In genomic region chr7:129952164-129952652, GRCh38 we compare ENCODE assay signal across 8 cellular contexts. TPM values are rescaled to one million over a fixed set of nuclear protein-coding genes. Genes with fewer than 3 reads are reported as not detected.
DNase-seq lines count a peak whose midpoint lies in the region; ATAC-seq and TF ChIP-seq lines count a peak whose summit lies in the region.

No MANE protein-coding gene starts in this region.

- 1% methylated on average over 28 to 37 of the region's 40 CpGs for WGBS in tibial nerve, 2 donors

- H3K27me3 Mint-ChIP-seq in activated CD4-positive, alpha-beta T cell treated with anti-CD3 and anti-CD28 coated beads, Interleukin-2, amount 10 ng/mL, durations not matched to agents 7 days and 5 days: no peaks in the 10 kb centered on the region

- H3K27me3 ChIP-seq in HUES6 (ENCODE audit: control insufficient read depth, insufficient read depth, low read length): no peaks in the 10 kb centered on the region
- H3K27me3 ChIP-seq in muscle layer of colon (ENCODE audit: control insufficient read depth in 1 of 2, insufficient read depth in 2 of 2, low read length in 2 of 2): no peaks in the 10 kb centered on the region
- H3K27me3 ChIP-seq in tibial nerve: no peaks in the 10 kb centered on the region

- no peak for TF ChIP-seq CTCF in tibial nerve (IDR thresholded peaks at IDR 0.05)

- H3K36me3 ChIP-seq in HUES6 (ENCODE audit: control insufficient read depth, insufficient read depth, low read length) (peaks cover 2% of the 10 kb centered on the region; the same call in 1 of the 2 replicates), muscle layer of colon (ENCODE audit: insufficient read depth, low read length) (no peaks in the 10 kb centered on the region), tibial nerve (no peaks in the 10 kb centered on the region)

- TF ChIP-seq POLR2A in erythroblast (IDR thresholded peaks at IDR 0.05; ENCODE audit: low read length) (no peak), tibial nerve (IDR thresholded peaks at IDR 0.05) (no peak)

- H3K27ac ChIP-seq in HUES6 (ENCODE audit: low read depth, low read length): peak overlapping the region; percentile 96
- H3K27ac ChIP-seq in muscle layer of colon (ENCODE audit: low read depth, low read length): peak overlapping the region; percentile 83
- H3K27ac ChIP-seq in tibial nerve: peak overlapping the region; percentile 94 to 99 (median 98)

- peaks cover 17% of the 10 kb centered on the region for H3K4me1 ChIP-seq in HUES6 (ENCODE audit: control insufficient read depth, insufficient read depth, low read length)
- peaks cover 28% of the 10 kb centered on the region for H3K4me1 ChIP-seq in muscle layer of colon (ENCODE audit: insufficient read depth, low read length)
- H3K4me1 ChIP-seq in tibial nerve: peaks cover 0 to 32% (median 24%) of the 10 kb centered on the region in 4 donors

- CTCF ChIA-PET in activated CD4-positive, alpha-beta T cell treated with anti-CD3 and anti-CD28 coated beads, Interleukin-2, amount 10 ng/mL, durations not matched to agents 7 days and 5 days (lab: Charles Lee): interaction anchor here (0.7 to 1.4 kb wide), 5 partner anchors 12 to 122 kb away, joined by 3 to 5 read pairs (median 3); no protein-coding TSS in a partner anchor

- H3K36me3 Mint-ChIP-seq in activated CD4-positive, alpha-beta T cell treated with anti-CD3 and anti-CD28 coated beads, Interleukin-2, amount 10 ng/mL, durations not matched to agents 7 days and 5 days (ENCODE audit: low read depth): peaks cover 4% of the 10 kb centered on the region

- H3K4me3 ChIP-seq in HUES6 (ENCODE audit: low read depth, low read length) (peak overlapping the region; percentile 97), muscle layer of colon (ENCODE audit: low read depth in 1 of 2, low read length in 2 of 2) (peak overlapping the region; percentile 73 to 94), tibial nerve (peak overlapping the region; percentile 67 to 95 (median 94))

- H3K9me3 ChIP-seq in HUES6 (ENCODE audit: control insufficient read depth, insufficient read depth, low read depth, low read length) (no peaks in the 10 kb centered on the region), muscle layer of colon (ENCODE audit: low read length) (no peaks in the 10 kb centered on the region), tibial nerve (no peaks in the 10 kb centered on the region)

- H3K9me3 Mint-ChIP-seq in activated CD4-positive, alpha-beta T cell treated with anti-CD3 and anti-CD28 coated beads, Interleukin-2, amount 10 ng/mL, durations not matched to agents 7 days and 5 days: no peaks in the 10 kb centered on the region

- peak in 1 of 2 donors; percentile 51 for TF ChIP-seq EP300 in tibial nerve (IDR thresholded peaks at IDR 0.05)

- ATAC-seq in GM21526 (IDR thresholded peaks at IDR 0.05; ENCODE audit: low FRiP score, unreplicated experiment): peak; percentile 24
- no peak for ATAC-seq in GM18519 (IDR thresholded peaks at IDR 0.05; ENCODE audit: low FRiP score, unreplicated experiment)

- H3K27ac Mint-ChIP-seq in activated CD4-positive, alpha-beta T cell treated with anti-CD3 and anti-CD28 coated beads, Interleukin-2, amount 10 ng/mL, durations not matched to agents 7 days and 5 days: no peak overlapping the region

- H3K4me3 Mint-ChIP-seq in activated CD4-positive, alpha-beta T cell treated with anti-CD3 and anti-CD28 coated beads, Interleukin-2, amount 10 ng/mL, durations not matched to agents 7 days and 5 days: no peak overlapping the region

- H3K4me1 Mint-ChIP-seq in activated CD4-positive, alpha-beta T cell treated with anti-CD3 and anti-CD28 coated beads, Interleukin-2, amount 10 ng/mL, durations not matched to agents 7 days and 5 days: peaks cover 19% of the 10 kb centered on the region

- POLR2A ChIA-PET in activated CD4-positive, alpha-beta T cell treated with anti-CD3 and anti-CD28 coated beads, Interleukin-2, amount 10 ng/mL, durations not matched to agents 7 days and 5 days (lab: Charles Lee): no interaction called here

- DNase-seq in EH (ENCODE audit: low read depth): peak; percentile 46
- DNase-seq in activated CD4-positive, alpha-beta T cell treated with anti-CD3 and anti-CD28 coated beads, Interleukin-2, amount 10 ng/mL, durations not matched to agents 7 days and 5 days: peak; percentile 39
- DNase-seq in erythroblast (lab: John Stamatoyannopoulos, UW): peak; percentile 73 to 81
- DNase-seq in tibial nerve (ENCODE audit: low spot score in 2 of 2): no peak

- peak overlapping the region; percentile 96 for H3K9ac ChIP-seq in HUES6 (ENCODE audit: low read length)
- peak overlapping the region; percentile 75 for H3K9ac ChIP-seq in muscle layer of colon (ENCODE audit: low read length)

RNA-seq across cellular contexts. Expression of gene UBE2H, which starts 0.6 kb away (rescaled TPM):
- total RNA-seq in activated CD4-positive, alpha-beta T cell treated with anti-CD3 and anti-CD28 coated beads, Interleukin-2, amount 10 ng/mL, durations not matched to agents 7 days and 5 days: 10 to 100 TPM; 34.9 to 40.3 TPM
- 10 to 100 TPM; 69.6 to 92.3 (median 80.9) TPM for total RNA-seq in tibial nerve

Comparison
In these comparisons a context has a peak if more than half of its experiments do, and no peak if none do; other contexts are left out.
1. DNase-seq: peak in EH (single experiment), activated CD4-positive, alpha-beta T cell treated with anti-CD3 and anti-CD28 coated beads, Interleukin-2, amount 10 ng/mL, durations not matched to agents 7 days and 5 days (single experiment) and erythroblast (2 of 2); none in tibial nerve (0 of 2).
2. Peak in every context shown above with its lines, with median percentiles within 50 percentile points of each other: H3K27ac ChIP-seq and H3K4me3 ChIP-seq.